ENCODE assay signal across 1 cellular context in the genomic region with DNA sequence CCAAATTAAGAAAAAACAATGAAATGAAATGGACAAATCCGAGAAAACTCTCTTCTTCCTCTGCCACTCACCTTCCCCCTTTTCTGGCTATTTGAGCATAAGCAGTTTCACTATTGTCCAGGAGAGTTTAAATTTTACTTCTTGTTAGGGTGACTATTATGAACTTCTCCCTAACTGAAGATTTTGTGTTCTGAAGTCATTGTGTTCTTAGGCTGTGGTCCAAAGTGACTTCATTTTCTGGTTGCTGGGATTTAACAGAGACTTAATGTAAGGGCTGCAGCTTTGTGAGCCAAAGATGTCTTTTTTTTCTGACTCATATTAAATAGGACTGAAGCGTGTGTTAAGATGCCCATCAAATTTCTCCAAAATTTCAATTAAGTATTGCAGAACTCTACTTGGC.
TF ChIP-seq lines count a peak whose summit lies in the region.

No MANE protein-coding gene starts in this region.

TF ChIP-seq in HepG2, 621 proteins besides CTCF, POLR2A, EP300 and RAD21 (continued from another document):
- TF ChIP-seq, protein P1, sequence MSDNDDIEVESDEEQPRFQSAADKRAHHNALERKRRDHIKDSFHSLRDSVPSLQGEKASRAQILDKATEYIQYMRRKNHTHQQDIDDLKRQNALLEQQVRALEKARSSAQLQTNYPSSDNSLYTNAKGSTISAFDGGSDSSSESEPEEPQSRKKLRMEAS (IDR thresholded peaks at IDR 0.05), result no peak
- no peak for TF ChIP-seq KMT2A (CRISPR knock-in tag; IDR thresholded peaks at IDR 0.05)
- no peak for TF ChIP-seq ZNF850 (CRISPR knock-in tag; conservative IDR thresholded peaks at IDR 0.05)
- TF ChIP-seq ZNF230 (CRISPR knock-in tag; IDR thresholded peaks at IDR 0.05), result no peak
- no peak for TF ChIP-seq ZSCAN12 (CRISPR knock-in tag; IDR thresholded peaks at IDR 0.05)
- TF ChIP-seq, protein P2, sequence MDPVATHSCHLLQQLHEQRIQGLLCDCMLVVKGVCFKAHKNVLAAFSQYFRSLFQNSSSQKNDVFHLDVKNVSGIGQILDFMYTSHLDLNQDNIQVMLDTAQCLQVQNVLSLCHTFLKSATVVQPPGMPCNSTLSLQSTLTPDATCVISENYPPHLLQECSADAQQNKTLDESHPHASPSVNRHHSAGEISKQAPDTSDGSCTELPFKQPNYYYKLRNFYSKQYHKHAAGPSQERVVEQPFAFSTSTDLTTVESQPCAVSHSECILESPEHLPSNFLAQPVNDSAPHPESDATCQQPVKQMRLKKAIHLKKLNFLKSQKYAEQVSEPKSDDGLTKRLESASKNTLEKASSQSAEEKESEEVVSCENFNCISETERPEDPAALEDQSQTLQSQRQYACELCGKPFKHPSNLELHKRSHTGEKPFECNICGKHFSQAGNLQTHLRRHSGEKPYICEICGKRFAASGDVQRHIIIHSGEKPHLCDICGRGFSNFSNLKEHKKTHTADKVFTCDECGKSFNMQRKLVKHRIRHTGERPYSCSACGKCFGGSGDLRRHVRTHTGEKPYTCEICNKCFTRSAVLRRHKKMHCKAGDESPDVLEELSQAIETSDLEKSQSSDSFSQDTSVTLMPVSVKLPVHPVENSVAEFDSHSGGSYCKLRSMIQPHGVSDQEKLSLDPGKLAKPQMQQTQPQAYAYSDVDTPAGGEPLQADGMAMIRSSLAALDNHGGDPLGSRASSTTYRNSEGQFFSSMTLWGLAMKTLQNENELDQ (CRISPR knock-in tag; IDR thresholded peaks at IDR 0.05; ENCODE audit: borderline replicate concordance), result no peak
- TF ChIP-seq STAG1 (CRISPR knock-in tag; IDR thresholded peaks at IDR 0.05), result no peak
- TF ChIP-seq, protein P3, sequence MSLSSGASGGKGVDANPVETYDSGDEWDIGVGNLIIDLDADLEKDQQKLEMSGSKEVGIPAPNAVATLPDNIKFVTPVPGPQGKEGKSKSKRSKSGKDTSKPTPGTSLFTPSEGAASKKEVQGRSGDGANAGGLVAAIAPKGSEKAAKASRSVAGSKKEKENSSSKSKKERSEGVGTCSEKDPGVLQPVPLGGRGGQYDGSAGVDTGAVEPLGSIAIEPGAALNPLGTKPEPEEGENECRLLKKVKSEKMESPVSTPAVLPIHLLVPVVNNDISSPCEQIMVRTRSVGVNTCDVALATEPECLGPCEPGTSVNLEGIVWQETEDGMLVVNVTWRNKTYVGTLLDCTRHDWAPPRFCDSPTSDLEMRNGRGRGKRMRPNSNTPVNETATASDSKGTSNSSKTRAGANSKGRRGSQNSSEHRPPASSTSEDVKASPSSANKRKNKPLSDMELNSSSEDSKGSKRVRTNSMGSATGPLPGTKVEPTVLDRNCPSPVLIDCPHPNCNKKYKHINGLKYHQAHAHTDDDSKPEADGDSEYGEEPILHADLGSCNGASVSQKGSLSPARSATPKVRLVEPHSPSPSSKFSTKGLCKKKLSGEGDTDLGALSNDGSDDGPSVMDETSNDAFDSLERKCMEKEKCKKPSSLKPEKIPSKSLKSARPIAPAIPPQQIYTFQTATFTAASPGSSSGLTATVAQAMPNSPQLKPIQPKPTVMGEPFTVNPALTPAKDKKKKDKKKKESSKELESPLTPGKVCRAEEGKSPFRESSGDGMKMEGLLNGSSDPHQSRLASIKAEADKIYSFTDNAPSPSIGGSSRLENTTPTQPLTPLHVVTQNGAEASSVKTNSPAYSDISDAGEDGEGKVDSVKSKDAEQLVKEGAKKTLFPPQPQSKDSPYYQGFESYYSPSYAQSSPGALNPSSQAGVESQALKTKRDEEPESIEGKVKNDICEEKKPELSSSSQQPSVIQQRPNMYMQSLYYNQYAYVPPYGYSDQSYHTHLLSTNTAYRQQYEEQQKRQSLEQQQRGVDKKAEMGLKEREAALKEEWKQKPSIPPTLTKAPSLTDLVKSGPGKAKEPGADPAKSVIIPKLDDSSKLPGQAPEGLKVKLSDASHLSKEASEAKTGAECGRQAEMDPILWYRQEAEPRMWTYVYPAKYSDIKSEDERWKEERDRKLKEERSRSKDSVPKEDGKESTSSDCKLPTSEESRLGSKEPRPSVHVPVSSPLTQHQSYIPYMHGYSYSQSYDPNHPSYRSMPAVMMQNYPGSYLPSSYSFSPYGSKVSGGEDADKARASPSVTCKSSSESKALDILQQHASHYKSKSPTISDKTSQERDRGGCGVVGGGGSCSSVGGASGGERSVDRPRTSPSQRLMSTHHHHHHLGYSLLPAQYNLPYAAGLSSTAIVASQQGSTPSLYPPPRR (CRISPR knock-in tag; IDR thresholded peaks at IDR 0.05; ENCODE audit: borderline replicate concordance), result no peak
- no peak for TF ChIP-seq ZSCAN22 (CRISPR knock-in tag; IDR thresholded peaks at IDR 0.05)
- TF ChIP-seq RFX5 (IDR thresholded peaks at IDR 0.05; ENCODE audit: low read depth, low read length), result no peak
- TF ChIP-seq, protein P4, sequence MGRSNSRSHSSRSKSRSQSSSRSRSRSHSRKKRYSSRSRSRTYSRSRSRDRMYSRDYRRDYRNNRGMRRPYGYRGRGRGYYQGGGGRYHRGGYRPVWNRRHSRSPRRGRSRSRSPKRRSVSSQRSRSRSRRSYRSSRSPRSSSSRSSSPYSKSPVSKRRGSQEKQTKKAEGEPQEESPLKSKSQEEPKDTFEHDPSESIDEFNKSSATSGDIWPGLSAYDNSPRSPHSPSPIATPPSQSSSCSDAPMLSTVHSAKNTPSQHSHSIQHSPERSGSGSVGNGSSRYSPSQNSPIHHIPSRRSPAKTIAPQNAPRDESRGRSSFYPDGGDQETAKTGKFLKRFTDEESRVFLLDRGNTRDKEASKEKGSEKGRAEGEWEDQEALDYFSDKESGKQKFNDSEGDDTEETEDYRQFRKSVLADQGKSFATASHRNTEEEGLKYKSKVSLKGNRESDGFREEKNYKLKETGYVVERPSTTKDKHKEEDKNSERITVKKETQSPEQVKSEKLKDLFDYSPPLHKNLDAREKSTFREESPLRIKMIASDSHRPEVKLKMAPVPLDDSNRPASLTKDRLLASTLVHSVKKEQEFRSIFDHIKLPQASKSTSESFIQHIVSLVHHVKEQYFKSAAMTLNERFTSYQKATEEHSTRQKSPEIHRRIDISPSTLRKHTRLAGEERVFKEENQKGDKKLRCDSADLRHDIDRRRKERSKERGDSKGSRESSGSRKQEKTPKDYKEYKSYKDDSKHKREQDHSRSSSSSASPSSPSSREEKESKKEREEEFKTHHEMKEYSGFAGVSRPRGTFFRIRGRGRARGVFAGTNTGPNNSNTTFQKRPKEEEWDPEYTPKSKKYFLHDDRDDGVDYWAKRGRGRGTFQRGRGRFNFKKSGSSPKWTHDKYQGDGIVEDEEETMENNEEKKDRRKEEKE (IDR thresholded peaks at IDR 0.05), result no peak
- no peak for TF ChIP-seq ZC3H4 (CRISPR knock-in tag; IDR thresholded peaks at IDR 0.05; ENCODE audit: borderline replicate concordance)
- no peak for TF ChIP-seq TGIF2 (CRISPR knock-in tag; IDR thresholded peaks at IDR 0.05)
- TF ChIP-seq ZSCAN21 (CRISPR knock-in tag; IDR thresholded peaks at IDR 0.05; ENCODE audit: borderline replicate concordance), result no peak
- TF ChIP-seq SRSF4 (IDR thresholded peaks at IDR 0.05; ENCODE audit: low read depth, low read length, poor library complexity, severe bottlenecking), result no peak
